Comparison of ENCODE assay signal across 27 cellular contexts in genomic region chr3:12465826-12466225, GRCh38.
"Had no signal": no experiment of that assay in that cellular context is flagged by ENCODE, and none has a peak within 500 bp of the region (broad histone marks: within the 10 kb centered on the region; RNA-seq: fewer than 3 reads in every experiment).

No MANE protein-coding gene starts in this region.

- H3K27me3 ChIP-seq: adrenal gland, body of pancreas, gastrocnemius medialis, ovary, sigmoid colon, thyroid gland, upper lobe of right lung had no signal

- H3K9me3 Mint-ChIP-seq: activated naive CD4-positive, alpha-beta T cell treated with anti-CD3 and anti-CD28 coated beads for 36 hours; activated naive CD8-positive, alpha-beta T cell treated with anti-CD3 and anti-CD28 coated beads for 36 hours; stimulated activated memory B cell treated with anti-CD40 and anti-IgM and Interleukin-4, amounts not matched to agents 10 μg/mL and 1 μg/mL and 100 μg/mL, for 72 hours; stimulated activated naive CD8-positive, alpha-beta T cell treated with anti-CD3 and anti-CD28 coated beads, Interleukin-15, amount 100 ng/mL, for 72 hours had no signal

- H3K27ac Mint-ChIP-seq: activated naive CD4-positive, alpha-beta T cell treated with anti-CD3 and anti-CD28 coated beads for 36 hours; activated naive CD8-positive, alpha-beta T cell treated with anti-CD3 and anti-CD28 coated beads for 36 hours; naive thymus-derived CD4-positive, alpha-beta T cell; stimulated activated memory B cell treated with anti-CD40 and anti-IgM and Interleukin-4, amounts not matched to agents 10 μg/mL and 1 μg/mL and 100 μg/mL, for 72 hours had no signal

- H3K27me3 Mint-ChIP-seq: activated naive CD8-positive, alpha-beta T cell treated with anti-CD3 and anti-CD28 coated beads for 36 hours; naive thymus-derived CD4-positive, alpha-beta T cell; stimulated activated naive CD8-positive, alpha-beta T cell treated with anti-CD3 and anti-CD28 coated beads, Interleukin-15, amount 100 ng/mL, for 72 hours had no signal

- H3K4me1 ChIP-seq: adrenal gland, body of pancreas, prostate gland, sigmoid colon, thyroid gland had no signal

- H3K36me3 Mint-ChIP-seq: activated naive CD8-positive, alpha-beta T cell treated with anti-CD3 and anti-CD28 coated beads for 36 hours; naive thymus-derived CD4-positive, alpha-beta T cell; stimulated activated memory B cell treated with anti-CD40 and anti-IgM and Interleukin-4, amounts not matched to agents 10 μg/mL and 1 μg/mL and 100 μg/mL, for 72 hours had no signal

- H3K4me3 Mint-ChIP-seq: activated naive CD4-positive, alpha-beta T cell treated with anti-CD3 and anti-CD28 coated beads for 36 hours; activated naive CD8-positive, alpha-beta T cell treated with anti-CD3 and anti-CD28 coated beads for 36 hours; naive thymus-derived CD4-positive, alpha-beta T cell; stimulated activated memory B cell treated with anti-CD40 and anti-IgM and Interleukin-4, amounts not matched to agents 10 μg/mL and 1 μg/mL and 100 μg/mL, for 72 hours; stimulated activated naive CD8-positive, alpha-beta T cell treated with anti-CD3 and anti-CD28 coated beads, Interleukin-15, amount 100 ng/mL, for 72 hours had no signal

- DNase-seq: activated CD4-positive, alpha-beta T cell treated with anti-CD3 and anti-CD28 coated beads for 4 hours; activated CD4-positive, alpha-beta T cell treated with anti-CD3 and anti-CD28 coated beads, Interleukin-2, amount 50 U/mL, for 4 hours; activated CD8-positive, alpha-beta memory T cell treated with anti-CD3 and anti-CD28 coated beads for 24 hours; activated effector memory CD4-positive, alpha-beta T cell treated with anti-CD3 and anti-CD28 coated beads, Interleukin-2, amount 50 U/mL, for 16 hours; activated naive CD4-positive, alpha-beta T cell treated with anti-CD3 and anti-CD28 coated beads for 36 hours; activated naive CD8-positive, alpha-beta T cell treated with anti-CD3 and anti-CD28 coated beads for 36 hours; adrenal gland; body of pancreas; effector CD8-positive, alpha-beta T cell; erythroblast; gastrocnemius medialis; glutamatergic neuron; left cardiac atrium; midbrain; naive thymus-derived CD4-positive, alpha-beta T cell; ovary; sigmoid colon; small intestine; stimulated activated CD4-positive, alpha-beta T cell treated with anti-CD3 and anti-CD28 coated beads, Interleukin-4, amount 100 ng/mL, for 4 hours; stimulated activated CD8-positive, alpha-beta memory T cell treated with anti-CD3 and anti-CD28 coated beads, Interleukin-4, amount 100 ng/mL, for 48 hours; stimulated activated naive CD8-positive, alpha-beta T cell treated with anti-CD3 and anti-CD28 coated beads, Interleukin-15, amount 100 ng/mL, for 72 hours; T-helper 9 cell; thyroid gland had no signal

- H3K36me3 ChIP-seq: adrenal gland, gastrocnemius medialis, ovary, prostate gland, sigmoid colon, thyroid gland, upper lobe of right lung had no signal

- H3K9me3 ChIP-seq: adrenal gland, body of pancreas, gastrocnemius medialis, ovary, prostate gland, sigmoid colon, thyroid gland, upper lobe of right lung had no signal

- H3K4me3 ChIP-seq: adrenal gland, body of pancreas, gastrocnemius medialis, ovary, prostate gland, sigmoid colon, thyroid gland, upper lobe of right lung had no signal

- H3K27ac ChIP-seq: adrenal gland, body of pancreas, gastrocnemius medialis, ovary, prostate gland, sigmoid colon, thyroid gland, upper lobe of right lung, VCaP had no signal
